Comparison of ENCODE assay signal across 8 cellular contexts in genomic region chr17:18261146-18261515, GRCh38. TPM values are rescaled to one million over a fixed set of nuclear protein-coding genes. Genes with fewer than 3 reads are reported as not detected.
DNase-seq lines count a peak whose midpoint lies in the region; ATAC-seq and TF ChIP-seq lines count a peak whose summit lies in the region.

No MANE protein-coding gene starts in this region.

- peaks cover 11% of the 10 kb centered on the region for H3K36me3 Mint-ChIP-seq in activated naive CD4-positive, alpha-beta T cell treated with anti-CD3 and anti-CD28 coated beads, Interleukin-2, amount 10 ng/mL, durations not matched to agents 7 days and 5 days
- H3K36me3 Mint-ChIP-seq in glutamatergic neuron (ENCODE audit: unreplicated experiment): no peaks in the 10 kb centered on the region

- H3K27me3 Mint-ChIP-seq in activated naive CD4-positive, alpha-beta T cell treated with anti-CD3 and anti-CD28 coated beads, Interleukin-2, amount 10 ng/mL, durations not matched to agents 7 days and 5 days: no peaks in the 10 kb centered on the region
- H3K27me3 Mint-ChIP-seq in glutamatergic neuron (ENCODE audit: unreplicated experiment): no peaks in the 10 kb centered on the region

- H2AFZ ChIP-seq in osteoblast (ENCODE audit: low read length): peak overlapping the region; percentile 75

- no peaks in the 10 kb centered on the region for H3K27me3 ChIP-seq in osteoblast (ENCODE audit: insufficient read depth, low read length)

- peak overlapping the region; percentile 93 for H3K4me2 ChIP-seq in osteoblast (ENCODE audit: insufficient read depth, low read length)

- H3K4me3 ChIP-seq in LNCaP clone FGC (ENCODE audit: low read depth, low read length) (peak overlapping the region; percentile 92), osteoblast (ENCODE audit: insufficient read depth, low read length) (peak overlapping the region; percentile 99)

- peaks cover 25% of the 10 kb centered on the region for H3K36me3 ChIP-seq in osteoblast (ENCODE audit: insufficient read depth, low read length)

- TF ChIP-seq CTCF in LNCaP clone FGC (IDR thresholded peaks at IDR 0.05; ENCODE audit: control insufficient read depth, extremely low read depth, insufficient read depth) (no peak), glutamatergic neuron (IDR thresholded peaks at IDR 0.05; ENCODE audit: partially characterized antibody, unreplicated experiment) (no peak), osteoblast (IDR thresholded peaks at IDR 0.05; ENCODE audit: extremely low read depth, low read depth, low read length) (no peak)

- H3K9me3 ChIP-seq in osteoblast (ENCODE audit: low read depth, low read length): no peaks in the 10 kb centered on the region

- no peaks in the 10 kb centered on the region for H3K9me3 Mint-ChIP-seq in activated naive CD4-positive, alpha-beta T cell treated with anti-CD3 and anti-CD28 coated beads, Interleukin-2, amount 10 ng/mL, durations not matched to agents 7 days and 5 days
- no peaks in the 10 kb centered on the region for H3K9me3 Mint-ChIP-seq in glutamatergic neuron (ENCODE audit: unreplicated experiment)

- peak; percentile 77 for DNase-seq in activated effector memory CD4-positive, alpha-beta T cell treated with anti-CD3 and anti-CD28 coated beads, Interleukin-2, amount 50 U/mL, for 16 hours
- no peak for DNase-seq in activated effector memory CD4-positive, alpha-beta T cell treated with Interleukin-2 at 50 U/mL for 16 hours
- no peak for DNase-seq in LNCaP clone FGC (ENCODE audit: low read depth)
- peak; percentile 46 for DNase-seq in activated naive CD4-positive, alpha-beta T cell treated with anti-CD3 and anti-CD28 coated beads, Interleukin-2, amount 10 ng/mL, durations not matched to agents 7 days and 5 days
- no peak for DNase-seq in glutamatergic neuron
- peak; percentile 99 for DNase-seq in osteoblast (ENCODE audit: insufficient read length, low spot score, missing footprints)
- no peak for DNase-seq in midbrain (lab: John Stamatoyannopoulos, UW)

- H3K4me1 ChIP-seq in osteoblast (ENCODE audit: insufficient read depth, low read length): peaks cover 32% of the 10 kb centered on the region

- CTCF ChIA-PET in activated naive CD4-positive, alpha-beta T cell treated with anti-CD3 and anti-CD28 coated beads, Interleukin-2, amount 10 ng/mL, durations not matched to agents 7 days and 5 days (lab: Charles Lee): no interaction called here

- ATAC-seq in GM18505 (IDR thresholded peaks at IDR 0.05; ENCODE audit: unreplicated experiment): no peak

- H3K27ac ChIP-seq in osteoblast (ENCODE audit: low read depth, low read length): peak overlapping the region; percentile 82

- TF ChIP-seq POLR2A in GM18505 (IDR thresholded peaks at IDR 0.05; ENCODE audit: borderline replicate concordance, extremely low read depth, insufficient read depth, insufficient read length): no peak

- peak overlapping the region; percentile 86 for H3K27ac Mint-ChIP-seq in activated naive CD4-positive, alpha-beta T cell treated with anti-CD3 and anti-CD28 coated beads, Interleukin-2, amount 10 ng/mL, durations not matched to agents 7 days and 5 days
- H3K27ac Mint-ChIP-seq in glutamatergic neuron (ENCODE audit: unreplicated experiment): no peak overlapping the region

- peaks cover 24% of the 10 kb centered on the region for H4K20me1 ChIP-seq in osteoblast (ENCODE audit: insufficient read depth, low read length)

- H3K79me2 ChIP-seq in osteoblast (ENCODE audit: insufficient read depth, low read length): peaks cover 48% of the 10 kb centered on the region

- H3K4me1 Mint-ChIP-seq in activated naive CD4-positive, alpha-beta T cell treated with anti-CD3 and anti-CD28 coated beads, Interleukin-2, amount 10 ng/mL, durations not matched to agents 7 days and 5 days: peaks cover 40% of the 10 kb centered on the region
- no peaks in the 10 kb centered on the region for H3K4me1 Mint-ChIP-seq in glutamatergic neuron (ENCODE audit: low read depth, unreplicated experiment)

- H3K4me3 Mint-ChIP-seq in activated naive CD4-positive, alpha-beta T cell treated with anti-CD3 and anti-CD28 coated beads, Interleukin-2, amount 10 ng/mL, durations not matched to agents 7 days and 5 days: peak overlapping the region; percentile 75
- peak overlapping the region; percentile 75 for H3K4me3 Mint-ChIP-seq in glutamatergic neuron (ENCODE audit: unreplicated experiment)

RNA-seq across cellular contexts. Expression of gene MIEF2, which starts 0.7 kb away (rescaled TPM):
- total RNA-seq in glutamatergic neuron (ENCODE audit: unreplicated experiment) (7.4 TPM), osteoblast (14.5 and 16.5 TPM in 2 replicates)

RNA-seq across cellular contexts. Expression of gene FLII, which starts 2.6 kb away (rescaled TPM):
- total RNA-seq in glutamatergic neuron (ENCODE audit: unreplicated experiment) (203 TPM), osteoblast (208 and 212 TPM in 2 replicates)

RNA-seq across cellular contexts. Expression of gene LLGL1, which starts 35.7 kb away (rescaled TPM):
- total RNA-seq in glutamatergic neuron (ENCODE audit: unreplicated experiment) (84.6 TPM), osteoblast (41.0 and 50.3 TPM in 2 replicates)

RNA-seq across cellular contexts. Expression of gene TOP3A, which starts 53.7 kb away (rescaled TPM):
- total RNA-seq in glutamatergic neuron (ENCODE audit: unreplicated experiment): 58.6 TPM
- total RNA-seq in osteoblast: 36.2 and 39.5 TPM in 2 replicates

RNA-seq across cellular contexts. Expression of gene SMCR8, which starts 54.0 kb away (rescaled TPM):
- total RNA-seq in glutamatergic neuron (ENCODE audit: unreplicated experiment) (14.0 TPM), osteoblast (22.1 TPM in 2 replicates)

Comparison
In these comparisons a context has a peak if more than half of its experiments do, and no peak if none do; other contexts are left out.
1. DNase-seq: peak in activated effector memory CD4-positive, alpha-beta T cell treated with anti-CD3 and anti-CD28 coated beads, Interleukin-2, amount 50 U/mL, for 16 hours (single experiment), activated naive CD4-positive, alpha-beta T cell treated with anti-CD3 and anti-CD28 coated beads, Interleukin-2, amount 10 ng/mL, durations not matched to agents 7 days and 5 days (single experiment) and osteoblast (single experiment); none in activated effector memory CD4-positive, alpha-beta T cell treated with Interleukin-2 at 50 U/mL for 16 hours (single experiment), LNCaP clone FGC (single experiment), glutamatergic neuron (single experiment) and midbrain (single experiment).